Comparison of ENCODE assay signal across 8 cellular contexts in the genomic region with DNA sequence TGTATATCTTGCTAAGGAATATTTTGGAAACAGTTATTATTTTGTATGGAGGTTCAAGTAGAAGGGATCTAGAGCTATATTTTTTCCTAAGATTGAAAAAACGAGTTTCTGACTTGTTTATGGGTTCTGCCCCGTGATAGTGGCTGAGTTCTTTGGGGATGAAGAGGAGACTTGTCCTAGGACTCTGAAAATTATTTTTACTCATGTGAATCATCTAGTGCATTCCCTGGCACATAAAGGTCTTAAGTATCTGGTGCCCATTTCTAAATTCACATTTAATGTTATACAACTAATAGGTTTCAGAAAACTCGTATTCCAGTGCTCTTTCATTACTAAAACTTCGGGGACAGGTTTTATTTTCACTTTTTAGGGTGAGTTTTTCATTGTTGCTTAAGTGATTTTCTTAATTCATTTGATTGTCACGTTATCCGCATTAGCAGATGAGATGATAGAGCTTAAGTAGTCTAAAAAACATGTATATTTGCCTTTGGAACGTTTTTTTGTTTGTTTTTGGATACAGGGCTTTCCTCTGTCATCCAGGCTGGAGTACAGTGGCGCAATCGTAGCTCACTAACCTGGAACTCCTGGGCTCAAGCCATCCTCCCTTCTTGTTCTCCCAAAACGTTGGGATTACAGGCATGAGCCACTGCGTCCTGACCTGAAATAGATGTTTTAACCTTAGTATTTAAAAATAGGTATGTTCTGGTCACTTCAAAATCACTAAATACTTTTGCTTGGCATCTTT. TPM values are rescaled to one million over a fixed set of nuclear protein-coding genes. Genes with fewer than 3 reads are reported as not detected.
DNase-seq lines count a peak whose midpoint lies in the region; ATAC-seq and TF ChIP-seq lines count a peak whose summit lies in the region.

No MANE protein-coding gene starts in this region.

- POLR2A ChIA-PET in Panc1 (lab: Charles Lee), result interaction anchor here (0.9 kb wide), 1 partner anchor 12 kb away, joined by 10 read pairs; no protein-coding TSS in a partner anchor

- H3K14ac ChIP-seq in trophoblast cell (ENCODE audit: low read length), result no peak overlapping the region

- no peak overlapping the region for H2AK5ac ChIP-seq in trophoblast cell (ENCODE audit: low read length)

- H3K9me3 Mint-ChIP-seq in endothelial cell (ENCODE audit: unreplicated experiment), result no peaks in the 10 kb centered on the region

- DNase-seq in G401 (ENCODE audit: low spot score) (peak; percentile 37), Panc1 (ENCODE audit: low read depth, low spot score) (no peak), endothelial cell (ENCODE audit: low spot score) (no peak), trophoblast cell (no peak), NCI-H1417 treated with DMSO at 0.1 percent for 48 hours (lab: John Stamatoyannopoulos, UW) (no peak)
- DNase-seq in effector CD8-positive, alpha-beta T cell (lab: John Stamatoyannopoulos, UW), result no peak

- H3K27me3 ChIP-seq in Panc1 (ENCODE audit: control insufficient read depth, insufficient read depth, low read length) (no peaks in the 10 kb centered on the region), trophoblast cell (ENCODE audit: insufficient read depth, low read length) (no peaks in the 10 kb centered on the region)

- peak overlapping the region; percentile 94 for H3K27ac ChIP-seq in Panc1 (ENCODE audit: low read length)
- no peak overlapping the region for H3K27ac ChIP-seq in trophoblast cell (ENCODE audit: low read depth, low read length)

- no peak overlapping the region for H4K91ac ChIP-seq in trophoblast cell (ENCODE audit: low read depth, low read length)

- H3K79me2 ChIP-seq in trophoblast cell (ENCODE audit: control insufficient read depth, insufficient read depth, low read length, poor library complexity), result peaks cover 23% of the 10 kb centered on the region

- intact Hi-C loops in Panc1 (cut with micrococcal nuclease; ENCODE audit: unreplicated experiment), result no loop called here

- no peak overlapping the region for H2AFZ ChIP-seq in trophoblast cell (ENCODE audit: insufficient read depth, low read length, poor library complexity)

- peak overlapping the region; percentile 95 for H3K4me2 ChIP-seq in trophoblast cell (ENCODE audit: low read length)

- peaks cover 45% of the 10 kb centered on the region for H3K4me1 Mint-ChIP-seq in endothelial cell (ENCODE audit: unreplicated experiment)

- H3K18ac ChIP-seq in trophoblast cell (ENCODE audit: low read length), result no peak overlapping the region

- H3K36me3 ChIP-seq in Panc1 (ENCODE audit: control insufficient read depth, insufficient read depth, low read length) (peaks cover 12% of the 10 kb centered on the region), trophoblast cell (ENCODE audit: control insufficient read depth in 1 of 2, insufficient read depth in 2 of 2, low read length in 2 of 2) (peaks cover 3 to 6% of the 10 kb centered on the region in 2 experiments)

- peaks cover 10% of the 10 kb centered on the region for H3K36me3 Mint-ChIP-seq in endothelial cell (ENCODE audit: low read depth, unreplicated experiment)

- H4K12ac ChIP-seq in trophoblast cell (ENCODE audit: low read depth, low read length), result no peak overlapping the region

- H3K4me3 ChIP-seq in Panc1 (ENCODE audit: low read depth in 2 of 2, low read length in 2 of 2), result peak overlapping the region; percentile 96 to 97
- no peak overlapping the region for H3K4me3 ChIP-seq in trophoblast cell (ENCODE audit: low read depth, low read length)

- no peak overlapping the region for H2BK5ac ChIP-seq in trophoblast cell (ENCODE audit: low read depth, low read length, poor library complexity)

- H4K8ac ChIP-seq in trophoblast cell (ENCODE audit: low read depth, low read length), result no peak overlapping the region

- no peak overlapping the region for H3K9ac ChIP-seq in trophoblast cell (ENCODE audit: low read length)

- H3K27ac Mint-ChIP-seq in endothelial cell (ENCODE audit: unreplicated experiment), result peak overlapping the region; percentile 90

- CTCF ChIA-PET in Panc1 (lab: Charles Lee), result no interaction called here

- no peak for TF ChIP-seq CTCF in Panc1 (IDR thresholded peaks at IDR 0.05)
- no peak for TF ChIP-seq CTCF in endothelial cell (IDR thresholded peaks at IDR 0.05; ENCODE audit: unreplicated experiment)

- peak overlapping the region; percentile 93 for H3K4me3 Mint-ChIP-seq in endothelial cell (ENCODE audit: unreplicated experiment)

- no TSS peak for BruUV-seq in Panc1 (replicated peaks; lab: Mats Ljungman, UMichigan)

- no peak overlapping the region for H2BK120ac ChIP-seq in trophoblast cell (ENCODE audit: insufficient read depth, low read length, poor library complexity)

- peaks cover 14% of the 10 kb centered on the region for H3K27me3 Mint-ChIP-seq in endothelial cell (ENCODE audit: unreplicated experiment)

- H3K23ac ChIP-seq in trophoblast cell (ENCODE audit: low read length), result no peak overlapping the region

- in situ Hi-C loops in G401 (cut with HindIII; ENCODE audit: low sequenced_read_pairs), result no loop called here
- in situ Hi-C loops in Panc1 (cut with HindIII; ENCODE audit: low pct_unique_long_range_greater_than_20kb, low sequenced_read_pairs), result no loop called here

- H3K4ac ChIP-seq in trophoblast cell (ENCODE audit: low read depth, low read length), result peak overlapping the region; percentile 96

- no CpG with 5 or more reads among the region's 11 CpGs for WGBS in trophoblast cell (ENCODE audit: extremely low coverage, insufficient coverage, insufficient read length)

- no peak overlapping the region for H2BK12ac ChIP-seq in trophoblast cell (ENCODE audit: low read length)

- H3K9me3 ChIP-seq in Panc1 (ENCODE audit: control insufficient read depth, insufficient read depth, low read depth, low read length) (no peaks in the 10 kb centered on the region), trophoblast cell (ENCODE audit: insufficient read depth, low read depth, low read length) (no peaks in the 10 kb centered on the region)

- peaks cover 17% of the 10 kb centered on the region for H3K4me1 ChIP-seq in Panc1 (ENCODE audit: control insufficient read depth, insufficient read depth, low read length)
- H3K4me1 ChIP-seq in trophoblast cell (ENCODE audit: control insufficient read depth in 1 of 2, insufficient read depth in 2 of 2, low read length in 2 of 2), result peaks cover 2 to 4% of the 10 kb centered on the region in 2 experiments

- H3K79me1 ChIP-seq in trophoblast cell (ENCODE audit: low read length), result peaks cover 19% of the 10 kb centered on the region

- no peak for ATAC-seq in Panc1
- no peak for ATAC-seq in GM19328 (IDR thresholded peaks at IDR 0.05; ENCODE audit: unreplicated experiment)
- no peak for ATAC-seq in GM18517 (IDR thresholded peaks at IDR 0.05; ENCODE audit: unreplicated experiment)

RNA-seq across cellular contexts. Expression of a gene that starts 2.1 kb away (rescaled TPM):
- 21.2 and 26.8 TPM in 2 replicates for total RNA-seq in G401 (2014; rRNA removed; shearing (Covaris generic))
- total RNA-seq in Panc1 (2021; ENCODE audit: unreplicated experiment) (34.7 TPM), endothelial cell (ENCODE audit: unreplicated experiment) (39.7 TPM)
- 37.9 TPM for polyA plus RNA-seq in Panc1 (2012; ENCODE audit: insufficient read length)
- 39.9 and 41.2 TPM in 2 replicates for polyA plus RNA-seq in trophoblast cell (2013)

RNA-seq across cellular contexts. Expression of a gene that starts 2.7 kb away (rescaled TPM):
- 8.7 and 14.8 TPM in 2 replicates for total RNA-seq in G401 (2014; rRNA removed; shearing (Covaris generic))
- 18.2 TPM for total RNA-seq in Panc1 (2021; ENCODE audit: unreplicated experiment)
- 15.1 TPM for polyA plus RNA-seq in Panc1 (2012; ENCODE audit: insufficient read length)
- total RNA-seq in endothelial cell (ENCODE audit: unreplicated experiment), result 20.5 TPM
- 31.8 TPM in 2 replicates for polyA plus RNA-seq in trophoblast cell (2013)

RNA-seq across cellular contexts. Expression of a gene that starts 21.9 kb away (rescaled TPM):
- total RNA-seq in G401 (2014; rRNA removed; shearing (Covaris generic)), result not detected in 2 replicates
- total RNA-seq in Panc1 (2021; ENCODE audit: unreplicated experiment) (not detected), endothelial cell (ENCODE audit: unreplicated experiment) (not detected)
- polyA plus RNA-seq in Panc1 (2012; ENCODE audit: insufficient read length), result not detected
- polyA plus RNA-seq in trophoblast cell (2013), result 0.60 and 0.69 TPM in 2 replicates

RNA-seq across cellular contexts. Expression of a gene that starts 32.6 kb away (rescaled TPM):
- total RNA-seq in G401 (2014; rRNA removed; shearing (Covaris generic)), result not detected in 2 replicates
- total RNA-seq in Panc1 (2021; ENCODE audit: unreplicated experiment), result not detected
- polyA plus RNA-seq in Panc1 (2012; ENCODE audit: insufficient read length), result not detected
- not detected for total RNA-seq in endothelial cell (ENCODE audit: unreplicated experiment)
- not detected in 2 replicates for polyA plus RNA-seq in trophoblast cell (2013)

RNA-seq across cellular contexts. Expression of a gene that starts 35.8 kb away (rescaled TPM):
- 0.71 TPM in 1 of 2 replicates, not detected in the other for total RNA-seq in G401 (2014; rRNA removed; shearing (Covaris generic))
- total RNA-seq in Panc1 (2021; ENCODE audit: unreplicated experiment) (0.36 TPM), endothelial cell (ENCODE audit: unreplicated experiment) (0.59 TPM)
- polyA plus RNA-seq in Panc1 (2012; ENCODE audit: insufficient read length), result 0.67 TPM
- polyA plus RNA-seq in trophoblast cell (2013), result 0.57 and 0.70 TPM in 2 replicates
